Comparison of ENCODE assay signal across 24 cellular contexts in genomic region chr13:107809125-107809524, GRCh38.
"Had no signal": no experiment of that assay in that cellular context is flagged by ENCODE, and none has a peak within 500 bp of the region (broad histone marks: within the 10 kb centered on the region; RNA-seq: fewer than 3 reads in every experiment).

No MANE protein-coding gene starts in this region.

- H3K9me3 ChIP-seq: colonic mucosa, mucosa of descending colon, right lobe of liver, suprapubic skin, vagina had no signal

- DNase-seq: colonic mucosa; effector CD8-positive, alpha-beta T cell; endodermal cell; head of caudate nucleus; kidney; mucosa of descending colon; naive B cell; right lobe of liver; stimulated activated CD4-positive, alpha-beta T cell treated with anti-CD3 and anti-CD28 coated beads, Interleukin-12 subunit alpha, Interleukin-12 subunit beta, amount 100 ng/mL, for 4 hours; stimulated activated CD4-positive, alpha-beta T cell treated with anti-CD3 and anti-CD28 coated beads, Interleukin-1b, Interleukin-23, amount 100 ng/mL, for 48 hours; stimulated activated CD4-positive, alpha-beta T cell treated with anti-CD3 and anti-CD28 coated beads, Interleukin-4, amount 100 ng/mL, for 1 hour; stimulated activated CD8-positive, alpha-beta memory T cell treated with anti-CD3 and anti-CD28 coated beads, Interleukin-4, amount 100 ng/mL, for 48 hours; stimulated activated naive CD4-positive, alpha-beta T cell; stimulated activated naive CD8-positive, alpha-beta T cell treated with anti-CD3 and anti-CD28 coated beads, Interleukin-15, amount 100 ng/mL, for 72 hours; trophoblast cell had no signal

- H2AFZ ChIP-seq: neural progenitor cell, parathyroid adenoma had no signal

- H3K36me3 ChIP-seq: colonic mucosa, neural progenitor cell, right lobe of liver, suprapubic skin, vagina had no signal

- H3K4me3 ChIP-seq: colonic mucosa, lung, mucosa of descending colon, neural progenitor cell, right lobe of liver, smooth muscle cell, suprapubic skin, vagina had no signal

- H3K9ac ChIP-seq: neural progenitor cell, parathyroid adenoma had no signal

- H3K4me1 ChIP-seq: colonic mucosa, parathyroid adenoma, right lobe of liver, suprapubic skin, vagina had no signal

- ATAC-seq: esophagus mucosa; left lobe of liver; mucosa of descending colon; right lobe of liver; stimulated activated naive CD8-positive, alpha-beta T cell treated with anti-CD3 and anti-CD28 coated beads, Interleukin-15, amount 100 ng/mL, for 72 hours had no signal

- H3K27ac ChIP-seq: colonic mucosa, epithelial cell of prostate, neural progenitor cell, parathyroid adenoma, right lobe of liver, suprapubic skin, vagina had no signal

- H3K27me3 ChIP-seq: colonic mucosa, neural progenitor cell, right lobe of liver, suprapubic skin, vagina had no signal

- H3K79me2 ChIP-seq: parathyroid adenoma had no signal

- H3K4me2 ChIP-seq: neural progenitor cell, smooth muscle cell had no signal
